ENCODE assay signal across 8 cellular contexts in the genomic region with DNA sequence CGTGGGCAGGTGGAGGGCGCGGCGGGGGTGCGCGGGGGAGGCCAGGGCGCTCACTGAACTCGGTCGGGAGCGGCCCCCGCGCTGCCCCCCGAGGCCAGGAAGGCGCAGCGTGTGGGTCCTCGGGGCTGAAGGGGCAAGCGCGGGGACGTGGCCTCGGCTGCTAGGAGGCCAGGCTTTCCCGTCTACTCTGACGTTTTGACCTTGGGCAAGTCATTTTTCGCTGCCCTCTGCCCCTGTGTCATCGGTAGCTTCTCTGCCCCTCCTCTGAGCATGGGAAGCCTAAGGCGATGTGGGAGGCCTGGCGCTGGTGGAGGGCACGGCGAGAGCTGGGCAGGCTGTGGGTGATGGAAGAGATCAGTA. TPM values are rescaled to one million over a fixed set of nuclear protein-coding genes. Genes with fewer than 3 reads are reported as not detected.
DNase-seq lines count a peak whose midpoint lies in the region; ATAC-seq, FAIRE-seq and TF ChIP-seq lines count a peak whose summit lies in the region.

No MANE protein-coding gene starts in this region.

- H4K8ac ChIP-seq in H1 (ENCODE audit: extremely low read depth, insufficient read depth, low read length), result no peak overlapping the region

- peak overlapping the region; percentile 75 to 92 (median 85) for H3K27ac Mint-ChIP-seq in naive thymus-derived CD8-positive, alpha-beta T cell

- H3K27me3 Mint-ChIP-seq in naive thymus-derived CD8-positive, alpha-beta T cell, result no peaks in the 10 kb centered on the region

- H3K9me3 Mint-ChIP-seq in naive thymus-derived CD8-positive, alpha-beta T cell, result no peaks in the 10 kb centered on the region

- no peak overlapping the region for H3K27ac ChIP-seq in H1 (ENCODE audit: low read depth, low read length)
- H3K27ac ChIP-seq in aorta (ENCODE audit: low read depth in 1 of 2, low read length in 2 of 2), result peak overlapping the region in 1 of 2 donors; percentile 70

- FAIRE-seq in H1 (lab: Jason Lieb, UNC), result no peak

- H2AK5ac ChIP-seq in H1 (ENCODE audit: low read depth, low read length), result no peak overlapping the region

- H3K27me3 ChIP-seq in H1 (replicated peaks in 1 of 4; ENCODE audit: control insufficient read depth in 3 of 4, extremely low read depth in 1 of 4, insufficient read depth in 3 of 4, low read length in 3 of 4) (no peaks in the 10 kb centered on the region; a peak in 1 of 7 replicates), aorta (ENCODE audit: control insufficient read depth in 1 of 2, insufficient read depth in 2 of 2, low read length in 1 of 2) (no peaks in the 10 kb centered on the region)

- H3K18ac ChIP-seq in H1 (ENCODE audit: extremely low read depth, low read length), result no peak overlapping the region

- no peak overlapping the region for H3K4ac ChIP-seq in H1 (replicated peaks; ENCODE audit: insufficient read length, low read depth, low read length)

- H3K4me2 ChIP-seq in H1 (ENCODE audit: insufficient read depth in 1 of 2, low read depth in 2 of 2, low read length in 2 of 2), result peak overlapping the region; percentile 76 to 90

- H3K14ac ChIP-seq in H1 (ENCODE audit: insufficient read length), result no peak overlapping the region

- peaks cover 8 to 59% of the 10 kb centered on the region in 2 experiments for H3K79me2 ChIP-seq in H1 (ENCODE audit: control insufficient read depth in 1 of 2, insufficient read depth in 2 of 2, low read length in 2 of 2)

- H3K9me3 ChIP-seq in H1 (ENCODE audit: insufficient read depth in 2 of 2, low read depth in 1 of 2, low read length in 1 of 2) (no peaks in the 10 kb centered on the region), aorta (ENCODE audit: control insufficient read depth, low read length) (no peaks in the 10 kb centered on the region)

- no peak for TF ChIP-seq CTCF in H1 (IDR thresholded peaks at IDR 0.05; ENCODE audit: control extremely low read depth in 1 of 3, insufficient read depth in 1 of 3, low read depth in 1 of 3, low read length in 3 of 3)

- H3K4me3 Mint-ChIP-seq in naive thymus-derived CD8-positive, alpha-beta T cell, result peak overlapping the region; percentile 81 to 96 (median 94)

- TF ChIP-seq EP300 in H1 (IDR thresholded peaks at IDR 0.05; ENCODE audit: borderline replicate concordance in 1 of 2, low read depth in 2 of 2, low read length in 2 of 2), result no peak

- no peak overlapping the region for H2BK12ac ChIP-seq in H1 (ENCODE audit: low read depth, low read length)

- ATAC-seq in HG02981 (IDR thresholded peaks at IDR 0.05; ENCODE audit: unreplicated experiment) (peak; percentile 2), aorta (ENCODE audit: low FRiP score) (no peak)
- peak; percentile 2 to 7 for ATAC-seq in naive thymus-derived CD8-positive, alpha-beta T cell

- H3K4me1 Mint-ChIP-seq in naive thymus-derived CD8-positive, alpha-beta T cell, result peaks cover 32 to 60% (median 57%) of the 10 kb centered on the region in 4 donors

- WGBS in H1 (ENCODE audit: extremely low coverage in 1 of 2, insufficient coverage in 1 of 2, insufficient read length in 1 of 2, insufficient replicate concordance in 2 of 2, low coverage in 1 of 2, low lambda C conversion rate in 2 of 2, missing lambda C conversion rate in 1 of 2), 2 experiments, result 7% methylated on average over 12 of the region's 28 CpGs; no CpG with 5 or more reads in 1 of the 2 experiments
- WGBS in aorta, 2 donors, result 0 to 1% methylated on average over 26 to 28 of the region's 28 CpGs

- peaks cover 3 to 34% (median 5%) of the 10 kb centered on the region in 3 donors for H3K36me3 Mint-ChIP-seq in naive thymus-derived CD8-positive, alpha-beta T cell

- DNase-seq in activated CD4-positive, alpha-beta T cell treated with anti-CD3 and anti-CD28 coated beads for 24 hours (ENCODE audit: low read depth in 2 of 2), result peak; percentile 9 to 14
- no peak for DNase-seq in activated CD4-positive, alpha-beta T cell treated with anti-CD3 and anti-CD28 coated beads, Interleukin-2, amount 50 U/mL, for 1 hour
- DNase-seq in SW480 (ENCODE audit: low spot score) (peak; percentile 19), H1 (ENCODE audit: low read depth in 1 of 2, low spot score in 2 of 2) (no peak), aorta (peak in 1 of 2 donors; percentile 55), NCI-H2029 treated with DMSO at 0.1 percent for 48 hours (lab: John Stamatoyannopoulos, UW) (no peak)
- DNase-seq in naive thymus-derived CD8-positive, alpha-beta T cell, result peak in 4 of 10 donors; percentile 7 to 32 (median 14)

- H3K23ac ChIP-seq in H1 (ENCODE audit: insufficient read length), result no peak overlapping the region

- H3K9ac ChIP-seq in H1 (replicated peaks in 1 of 4; ENCODE audit: extremely low read depth in 1 of 4, low read depth in 3 of 4, low read length in 3 of 4), result peak overlapping the region; percentile 40 to 91 (median 68)

- intact Hi-C loops in aorta (cut with DNase I), result loop anchor here in 1 of 2 donors (5.0 to 10.0 kb wide), 2 partner anchors 37 to 84 kb away; a partner anchor contains a TSS

- H2AFZ ChIP-seq in H1 (ENCODE audit: low read length), result no peak overlapping the region

- H4K91ac ChIP-seq in H1 (replicated peaks; ENCODE audit: insufficient read length, low read length), result no peak overlapping the region

- no peak overlapping the region for H2BK20ac ChIP-seq in H1 (ENCODE audit: low read length)

- H3K36me3 ChIP-seq in H1 (ENCODE audit: control insufficient read depth in 2 of 4, insufficient read depth in 4 of 4, low read length in 3 of 4), result peaks cover 2 to 42% (median 13%) of the 10 kb centered on the region in 4 experiments; a peak in 5 of 8 replicates
- peaks cover 0 to 1% of the 10 kb centered on the region in 2 donors for H3K36me3 ChIP-seq in aorta (ENCODE audit: control insufficient read depth in 1 of 2, insufficient read depth in 2 of 2, low read length in 1 of 2)

- peaks cover 21% of the 10 kb centered on the region for H3K79me1 ChIP-seq in H1 (ENCODE audit: low read depth, low read length)

- H3K4me3 ChIP-seq in H1 (ENCODE audit: extremely low read depth in 1 of 4, insufficient read depth in 2 of 4, low read depth in 3 of 4, low read length in 4 of 4) (peak overlapping the region; percentile 69 to 98 (median 80)), aorta (ENCODE audit: low read length in 2 of 2) (peak overlapping the region; percentile 96 to 100)

- POLR2A ChIA-PET in H1 (lab: Charles Lee; ENCODE audit: partially characterized antibody), result interaction anchor here (2.6 to 4.4 kb wide), 3 partner anchors 12 to 79 kb away, joined by 17 to 21 read pairs (median 20); a partner anchor contains a TSS
- POLR2A ChIA-PET in naive thymus-derived CD8-positive, alpha-beta T cell (lab: Charles Lee), result interaction anchor here (0.7 to 1.9 kb wide), 6 partner anchors 14 to 225 kb away, joined by 3 to 20 read pairs (median 4); a partner anchor contains a TSS

- H2BK120ac ChIP-seq in H1 (replicated peaks; ENCODE audit: low read depth, low read length), result no peak overlapping the region

- H3K4me1 ChIP-seq in H1 (replicated peaks in 1 of 4; ENCODE audit: control insufficient read depth in 3 of 4, insufficient read depth in 4 of 4, low read length in 3 of 4) (peaks cover 5 to 14% (median 5%) of the 10 kb centered on the region in 4 experiments; a peak in 6 of 7 replicates), aorta (ENCODE audit: control insufficient read depth in 1 of 2, insufficient read depth in 2 of 2, low read length in 2 of 2) (peaks cover 3 to 4% of the 10 kb centered on the region in 2 donors)

- no peak overlapping the region for H3K56ac ChIP-seq in H1 (replicated peaks; ENCODE audit: insufficient read length, low read depth, low read length)

- peaks cover 13% of the 10 kb centered on the region for H3K23me2 ChIP-seq in H1 (ENCODE audit: low read depth, low read length)

- H4K5ac ChIP-seq in H1 (ENCODE audit: insufficient read length, low read depth, low read length), result no peak overlapping the region

- H2BK15ac ChIP-seq in H1 (ENCODE audit: low read length), result no peak overlapping the region

- no peak for TF ChIP-seq POLR2A in H1 (IDR thresholded peaks at IDR 0.05; ENCODE audit: control extremely low read depth in 1 of 2, low read depth in 2 of 2, low read length in 2 of 2)

- H2BK5ac ChIP-seq in H1 (ENCODE audit: low read depth, low read length), result no peak overlapping the region

- H4K20me1 ChIP-seq in H1 (replicated peaks in 1 of 2; ENCODE audit: control insufficient read depth in 1 of 2, insufficient read depth in 2 of 2, low read length in 2 of 2), result peaks cover 17 to 24% of the 10 kb centered on the region in 2 experiments

- CTCF ChIA-PET in H1 (lab: Charles Lee; ENCODE audit: partially characterized antibody), result interaction anchor here (1.2 to 4.2 kb wide), 3 partner anchors 17 to 68 kb away, joined by 3 to 25 read pairs (median 6); no protein-coding TSS in a partner anchor

- no peak for TF ChIP-seq RAD21 in H1 (IDR thresholded peaks at IDR 0.05 in 1 of 2, conservative IDR thresholded peaks at IDR 0.05 in 1 of 2; ENCODE audit: low read depth in 2 of 2, low read length in 2 of 2)

RNA-seq across cellular contexts. Expression of a gene that starts 0.5 kb away (rescaled TPM):
- 49.0 and 51.8 TPM in 2 replicates for total RNA-seq in H1 (2021; fragmentation: NEBNext Ultra II Directional; extraction: Animal tissue kit (Norgen Biotek cat#: 25700))
- polyA plus RNA-seq in H1 (2011; rRNA removed) (31.1 and 42.2 TPM in 2 replicates), aorta (100 to 1,000 TPM in 1 of 2 donors, 10 to 100 TPM in 1; 36.9 to 101 TPM)
- 40.1 TPM for polyA plus RNA-seq in H1 (2011; cell fraction: cytosol; rRNA removed)
- polyA plus RNA-seq in H1 (2011; cell fraction: nucleus; rRNA removed), result 131 TPM
- polyA plus RNA-seq in H1 (2012, experiment 1 of 2), result 34.3 to 44.6 TPM (median 42.2 TPM) in 4 replicates
- polyA plus RNA-seq in H1 (2012, experiment 2 of 2), result 10.6 TPM
- polyA plus RNA-seq in H1 (2013, experiment 1 of 2), result 23.4 TPM
- polyA plus RNA-seq in H1 (2013, experiment 2 of 2), result 22.8 TPM
- polyA minus RNA-seq in H1 (2011; rRNA and poly(A)+ RNA removed), result 125 TPM in 2 replicates
- 54.8 TPM for polyA minus RNA-seq in H1 (2011; cell fraction: cytosol; rRNA and poly(A)+ RNA removed)
- polyA minus RNA-seq in H1 (2011; cell fraction: nucleus; rRNA and poly(A)+ RNA removed), result 104 TPM
- total RNA-seq in naive thymus-derived CD8-positive, alpha-beta T cell, result 10 to 100 TPM; 89.1 to 94.1 TPM
- polyA plus RNA-seq in naive thymus-derived CD8-positive, alpha-beta T cell, result 10 to 100 TPM; 48.4 to 76.5 (median 50.5) TPM
- total RNA-seq in aorta, result 100 to 1,000 TPM; 108 to 110 TPM

RNA-seq across cellular contexts. Expression of a gene that starts 0.8 kb away (rescaled TPM):
- 7.7 and 8.2 TPM in 2 replicates for total RNA-seq in H1 (2021; fragmentation: NEBNext Ultra II Directional; extraction: Animal tissue kit (Norgen Biotek cat#: 25700))
- 12.7 and 14.2 TPM in 2 replicates for polyA plus RNA-seq in H1 (2011; rRNA removed)
- 12.0 TPM for polyA plus RNA-seq in H1 (2011; cell fraction: cytosol; rRNA removed)
- 29.1 TPM for polyA plus RNA-seq in H1 (2011; cell fraction: nucleus; rRNA removed)
- 4.8 to 9.1 TPM (median 8.1 TPM) in 4 replicates for polyA plus RNA-seq in H1 (2012, experiment 1 of 2)
- polyA plus RNA-seq in H1 (2012, experiment 2 of 2), result 4.8 TPM
- polyA plus RNA-seq in H1 (2013, experiment 1 of 2), result 5.5 TPM
- polyA plus RNA-seq in H1 (2013, experiment 2 of 2), result 5.1 TPM
- 19.9 and 35.7 TPM in 2 replicates for polyA minus RNA-seq in H1 (2011; rRNA and poly(A)+ RNA removed)
- polyA minus RNA-seq in H1 (2011; cell fraction: cytosol; rRNA and poly(A)+ RNA removed), result 10.9 TPM
- 28.6 TPM for polyA minus RNA-seq in H1 (2011; cell fraction: nucleus; rRNA and poly(A)+ RNA removed)
- total RNA-seq in naive thymus-derived CD8-positive, alpha-beta T cell, result 1 to 10 TPM; 8.4 to 9.2 TPM
- polyA plus RNA-seq in naive thymus-derived CD8-positive, alpha-beta T cell, result 1 to 10 TPM; 3.0 to 5.9 (median 5.8) TPM
- 1 to 10 TPM; 4.6 to 8.8 TPM for total RNA-seq in aorta
- polyA plus RNA-seq in aorta, result 1 to 10 TPM; 6.1 to 6.7 TPM

Comparison
In these comparisons a context has a peak if more than half of its experiments do, and no peak if none do; other contexts are left out.
1. DNase-seq: peak in activated CD4-positive, alpha-beta T cell treated with anti-CD3 and anti-CD28 coated beads for 24 hours (2 of 2) and SW480 (single experiment); none in activated CD4-positive, alpha-beta T cell treated with anti-CD3 and anti-CD28 coated beads, Interleukin-2, amount 50 U/mL, for 1 hour (single experiment), H1 (0 of 2) and NCI-H2029 treated with DMSO at 0.1 percent for 48 hours (single experiment).